Comparison of ENCODE assay signal across 8 cellular contexts in genomic region chr12:64780531-64781373, GRCh38. TPM values are rescaled to one million over a fixed set of nuclear protein-coding genes. Genes with fewer than 3 reads are reported as not detected.
A peak's percentile ranks its signal among the peaks of the same experiment; 100 is the strongest.
DNase-seq lines count a peak whose midpoint lies in the region; ATAC-seq and TF ChIP-seq lines count a peak whose summit lies in the region.

No MANE protein-coding gene starts in this region.

- peaks cover 8 to 9% of the 10 kb centered on the region in 2 donors for H3K36me3 Mint-ChIP-seq in CD4-positive, alpha-beta memory T cell
- H3K36me3 Mint-ChIP-seq in activated naive CD8-positive, alpha-beta T cell treated with anti-CD3 and anti-CD28 coated beads, Interleukin-2, amount 10 ng/mL, durations not matched to agents 7 days and 5 days, result peaks cover 2% of the 10 kb centered on the region

- H3K9me3 ChIP-seq in CD4-positive, alpha-beta memory T cell (ENCODE audit: control insufficient read depth in 1 of 2, low read length in 2 of 2), result peaks cover 0 to 2% of the 10 kb centered on the region in 2 donors
- no peaks in the 10 kb centered on the region for H3K9me3 ChIP-seq in iPS DF 6.9 (ENCODE audit: control insufficient read depth, insufficient read depth, low read length)
- peaks cover 0 to 3% (median 0%) of the 10 kb centered on the region in 4 donors for H3K9me3 ChIP-seq in sigmoid colon

- H3K4me1 ChIP-seq in CD4-positive, alpha-beta memory T cell (ENCODE audit: insufficient read depth, low read length), result peaks cover 19% of the 10 kb centered on the region
- H3K4me1 ChIP-seq in iPS DF 6.9 (ENCODE audit: control insufficient read depth, insufficient read depth, low read length) (no peaks in the 10 kb centered on the region), sigmoid colon (peaks cover 0 to 20% (median 17%) of the 10 kb centered on the region in 4 donors)

- H3K9me3 Mint-ChIP-seq in CD4-positive, alpha-beta memory T cell, result peaks cover 4 to 26% (median 17%) of the 10 kb centered on the region in 8 donors
- peaks cover 9% of the 10 kb centered on the region for H3K9me3 Mint-ChIP-seq in activated naive CD8-positive, alpha-beta T cell treated with anti-CD3 and anti-CD28 coated beads, Interleukin-2, amount 10 ng/mL, durations not matched to agents 7 days and 5 days

- no peak overlapping the region for H3K27ac Mint-ChIP-seq in CD4-positive, alpha-beta memory T cell
- no peak overlapping the region for H3K27ac Mint-ChIP-seq in activated naive CD8-positive, alpha-beta T cell treated with anti-CD3 and anti-CD28 coated beads, Interleukin-2, amount 10 ng/mL, durations not matched to agents 7 days and 5 days

- intact Hi-C loops in CD4-positive, alpha-beta memory T cell (cut with micrococcal nuclease), result no loop called here
- intact Hi-C loops in sigmoid colon (cut with DNase I), result no loop called here

- H3K4me3 ChIP-seq in CD4-positive, alpha-beta memory T cell (ENCODE audit: low read length in 2 of 2), result peak overlapping the region in 1 of 2 donors; percentile 37
- H3K4me3 ChIP-seq in iPS DF 6.9 (ENCODE audit: low read length), result peak overlapping the region; percentile 36; the same call in 1 of the 2 replicates
- peak overlapping the region; percentile 40 to 60 (median 50) for H3K4me3 ChIP-seq in sigmoid colon

- ATAC-seq in GM21529 (IDR thresholded peaks at IDR 0.05; ENCODE audit: unreplicated experiment) (peak; percentile 50), HG03457 (IDR thresholded peaks at IDR 0.05; ENCODE audit: unreplicated experiment) (no peak), HG03520 (IDR thresholded peaks at IDR 0.05; ENCODE audit: unreplicated experiment) (no peak)
- peak; percentile 41 for ATAC-seq in activated naive CD8-positive, alpha-beta T cell treated with anti-CD3 and anti-CD28 coated beads, Interleukin-2, amount 10 ng/mL, durations not matched to agents 7 days and 5 days (ENCODE audit: low read depth)

- TF ChIP-seq EP300 in sigmoid colon (IDR thresholded peaks at IDR 0.05), result no peak

- CTCF ChIA-PET in CD4-positive, alpha-beta memory T cell (lab: Charles Lee; ENCODE audit: partially characterized antibody), result interaction anchor here (0.8 to 4.3 kb wide), 6 partner anchors 9 to 230 kb away, joined by 3 to 39 read pairs (median 6); no protein-coding TSS in a partner anchor

- H3K36me3 ChIP-seq in CD4-positive, alpha-beta memory T cell (ENCODE audit: insufficient read depth, low read length), result no peaks in the 10 kb centered on the region
- H3K36me3 ChIP-seq in iPS DF 6.9 (ENCODE audit: control insufficient read depth, insufficient read depth, low read length) (no peaks in the 10 kb centered on the region; the same call in 1 of the 2 replicates), sigmoid colon (no peaks in the 10 kb centered on the region)

- H3K4me1 Mint-ChIP-seq in CD4-positive, alpha-beta memory T cell, result peaks cover 12 to 25% (median 19%) of the 10 kb centered on the region in 4 donors
- peaks cover 14% of the 10 kb centered on the region for H3K4me1 Mint-ChIP-seq in activated naive CD8-positive, alpha-beta T cell treated with anti-CD3 and anti-CD28 coated beads, Interleukin-2, amount 10 ng/mL, durations not matched to agents 7 days and 5 days

- POLR2A ChIA-PET in CD4-positive, alpha-beta memory T cell (lab: Charles Lee; ENCODE audit: partially characterized antibody), result interaction anchor here (1.2 to 1.4 kb wide), 2 partner anchors 26 to 43 kb away, joined by 3 read pairs; no protein-coding TSS in a partner anchor
- POLR2A ChIA-PET in activated naive CD8-positive, alpha-beta T cell treated with anti-CD3 and anti-CD28 coated beads, Interleukin-2, amount 10 ng/mL, durations not matched to agents 7 days and 5 days (lab: Charles Lee), result interaction anchor here (0.9 kb wide), 1 partner anchor 170 kb away, joined by 3 read pairs; no protein-coding TSS in a partner anchor

- no peak for TF ChIP-seq CTCF in sigmoid colon (IDR thresholded peaks at IDR 0.05)

- peaks cover 55 to 64% of the 10 kb centered on the region in 2 donors for H3K27me3 Mint-ChIP-seq in CD4-positive, alpha-beta memory T cell
- peaks cover 88% of the 10 kb centered on the region for H3K27me3 Mint-ChIP-seq in activated naive CD8-positive, alpha-beta T cell treated with anti-CD3 and anti-CD28 coated beads, Interleukin-2, amount 10 ng/mL, durations not matched to agents 7 days and 5 days

- H3K27me3 ChIP-seq in CD4-positive, alpha-beta memory T cell (ENCODE audit: insufficient read depth, low read length), result peaks cover 27% of the 10 kb centered on the region
- H3K27me3 ChIP-seq in iPS DF 6.9 (ENCODE audit: control insufficient read depth, insufficient read depth, low read length) (peaks cover 14% of the 10 kb centered on the region; the same call in 1 of the 2 replicates), sigmoid colon (peaks cover 5 to 53% (median 37%) of the 10 kb centered on the region in 3 donors)

- H3K27ac ChIP-seq in CD4-positive, alpha-beta memory T cell (ENCODE audit: low read depth, low read length), result no peak overlapping the region
- H3K27ac ChIP-seq in iPS DF 6.9 (ENCODE audit: low read length) (no peak overlapping the region), sigmoid colon (peak overlapping the region in 2 of 4 donors; percentile 2 to 49)

- no peak for TF ChIP-seq POLR2A in sigmoid colon (IDR thresholded peaks at IDR 0.05)

- peak in 2 of 5 donors; percentile 7 to 19 for DNase-seq in CD4-positive, alpha-beta memory T cell
- DNase-seq in NCI-H345 treated with DMSO at 0.1 percent for 48 hours (lab: John Stamatoyannopoulos, UW; ENCODE audit: unreplicated experiment), result peak; percentile 37
- peak; percentile 50 for DNase-seq in activated naive CD8-positive, alpha-beta T cell treated with anti-CD3 and anti-CD28 coated beads, Interleukin-2, amount 10 ng/mL, durations not matched to agents 7 days and 5 days
- no peak for DNase-seq in iPS DF 6.9 (ENCODE audit: low read depth, low spot score)
- peak; percentile 64 for DNase-seq in sigmoid colon

- H3K4me3 Mint-ChIP-seq in CD4-positive, alpha-beta memory T cell, result peak overlapping the region; percentile 83 to 96 (median 86)
- peak overlapping the region; percentile 80 for H3K4me3 Mint-ChIP-seq in activated naive CD8-positive, alpha-beta T cell treated with anti-CD3 and anti-CD28 coated beads, Interleukin-2, amount 10 ng/mL, durations not matched to agents 7 days and 5 days

- no CpG with 5 or more reads among the region's 113 CpGs for WGBS in iPS DF 6.9 (ENCODE audit: insufficient coverage, insufficient read length)
- 1% methylated on average over 113 of the region's 113 CpGs for WGBS in sigmoid colon, 2 donors

RNA-seq across cellular contexts. Expression of gene GNS, which starts 21.5 kb away (rescaled TPM):
- total RNA-seq in CD4-positive, alpha-beta memory T cell, result 10 to 100 TPM; 34.2 to 35.0 TPM
- polyA plus RNA-seq in CD4-positive, alpha-beta memory T cell, result 10 to 100 TPM; 36.8 to 77.0 TPM
- total RNA-seq in activated naive CD8-positive, alpha-beta T cell treated with anti-CD3 and anti-CD28 coated beads, Interleukin-2, amount 10 ng/mL, durations not matched to agents 7 days and 5 days, result 10 to 100 TPM; 28.6 to 32.0 TPM
- 10 to 100 TPM; 65.3 to 73.0 (median 70.5) TPM for total RNA-seq in sigmoid colon
- polyA plus RNA-seq in sigmoid colon, result 10 to 100 TPM in 2 of 3 donors, 1 to 10 TPM in 1; 4.2 to 32.6 (median 18.0) TPM

RNA-seq across cellular contexts. Expression of gene TBC1D30, which starts 43.7 kb away (rescaled TPM):
- under 1 TPM; 0.55 to 0.73 TPM for total RNA-seq in CD4-positive, alpha-beta memory T cell
- not detected for polyA plus RNA-seq in CD4-positive, alpha-beta memory T cell
- under 1 TPM; 0.17 to 0.23 TPM for total RNA-seq in activated naive CD8-positive, alpha-beta T cell treated with anti-CD3 and anti-CD28 coated beads, Interleukin-2, amount 10 ng/mL, durations not matched to agents 7 days and 5 days
- total RNA-seq in sigmoid colon, result 1 to 10 TPM in 1 of 4 donors, under 1 TPM in 3; 0.36 to 4.3 (median 0.74) TPM
- polyA plus RNA-seq in sigmoid colon, result 1 to 10 TPM; 2.3 to 3.5 (median 2.4) TPM

Comparison
In these comparisons a context has a peak if more than half of its experiments do, and no peak if none do; other contexts are left out.
1. ATAC-seq: peak in GM21529 (single experiment) and activated naive CD8-positive, alpha-beta T cell treated with anti-CD3 and anti-CD28 coated beads, Interleukin-2, amount 10 ng/mL, durations not matched to agents 7 days and 5 days (single experiment); none in HG03457 (single experiment) and HG03520 (single experiment).